ENCODE assay signal across 4 cellular contexts in the genomic region with DNA sequence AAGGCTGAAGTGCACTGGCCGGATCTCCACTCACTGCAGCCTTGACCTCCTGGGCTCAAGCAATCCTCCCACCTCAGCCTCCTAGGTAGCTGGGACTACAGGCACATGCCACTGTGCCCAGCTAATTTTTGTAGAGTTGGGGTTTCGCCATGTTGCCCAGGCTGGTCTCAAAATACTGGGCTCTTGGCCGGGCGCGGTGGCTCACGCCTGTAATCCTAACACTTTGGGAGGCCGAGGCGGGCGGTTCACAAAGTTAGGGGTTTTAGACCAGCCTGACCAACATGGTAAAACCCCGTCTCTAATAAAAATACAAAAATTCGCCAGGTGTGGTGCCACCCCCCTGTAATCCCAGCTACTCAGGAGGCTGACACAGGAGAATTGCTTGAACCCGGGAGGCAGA.
A peak's percentile ranks its signal among the peaks of the same experiment; 100 is the strongest.
DNase-seq lines count a peak whose midpoint lies in the region; ATAC-seq and TF ChIP-seq lines count a peak whose summit lies in the region.
"Not testable (repeated sequence)": the region's sequence is repeated elsewhere in the genome, so short reads cannot be mapped to it uniquely, and the experiment has no call there.

No MANE protein-coding gene starts in this region.

- not testable (repeated sequence) for H2BK120ac ChIP-seq in mesenchymal stem cell (ENCODE audit: low read depth, low read length); neuronal stem cell (ENCODE audit: low read depth, low read length)

- peak overlapping the region; percentile 83 for H4K91ac ChIP-seq in mesenchymal stem cell (ENCODE audit: low read length)
- H4K91ac ChIP-seq in neuronal stem cell (ENCODE audit: low read depth, low read length, poor library complexity) = not testable (repeated sequence)

- peak overlapping the region; percentile 97; the same call in 1 of the 2 replicates for H2AFZ ChIP-seq in GM23338
- not testable (repeated sequence) for H2AFZ ChIP-seq in mesenchymal stem cell (ENCODE audit: low read depth, low read length)
- peak overlapping the region; percentile 89 for H2AFZ ChIP-seq in neural progenitor cell (replicated peaks)
- H2AFZ ChIP-seq in neuronal stem cell (ENCODE audit: low read length) = peak overlapping the region; percentile 72

- WGBS in mesenchymal stem cell = 99% methylated on average over 12 of the region's 12 CpGs
- WGBS in neuronal stem cell (ENCODE audit: extremely low coverage in 2 of 2, insufficient read length in 2 of 2, insufficient replicate concordance in 1 of 2), 2 donors = no CpG with 5 or more reads among the region's 12 CpGs

- not testable (repeated sequence) for H3K36me3 Mint-ChIP-seq in GM23338 (ENCODE audit: low read depth); neural progenitor cell

- not testable (repeated sequence) for H3K4me1 Mint-ChIP-seq in GM23338, neural progenitor cell

- H2BK12ac ChIP-seq in mesenchymal stem cell (ENCODE audit: low read length in 2 of 2); neuronal stem cell (ENCODE audit: low read length): not testable (repeated sequence)

- not testable (repeated sequence) for H3K9me3 Mint-ChIP-seq in GM23338, neural progenitor cell

- H3K4ac ChIP-seq in mesenchymal stem cell (ENCODE audit: low read depth in 1 of 2, low read length in 2 of 2); neuronal stem cell (ENCODE audit: low read length): not testable (repeated sequence)

- H4K20me1 ChIP-seq in GM23338 (replicated peaks; ENCODE audit: insufficient read depth); neural progenitor cell (ENCODE audit: low read depth): not testable (repeated sequence)

- H4K8ac ChIP-seq in mesenchymal stem cell (ENCODE audit: low read length); neuronal stem cell (ENCODE audit: low read depth, low read length): not testable (repeated sequence)

- not testable (repeated sequence) for H3K27me3 ChIP-seq in GM23338 (ENCODE audit: insufficient read depth); mesenchymal stem cell (ENCODE audit: control insufficient read depth in 1 of 2, insufficient read depth in 1 of 2, low read length in 2 of 2); neural progenitor cell; neuronal stem cell (ENCODE audit: control insufficient read depth in 3 of 3, insufficient read depth in 3 of 3, low read depth in 1 of 3, low read length in 3 of 3)

- H3K9me3 ChIP-seq in mesenchymal stem cell (ENCODE audit: control insufficient read depth, low read length); neural progenitor cell (ENCODE audit: low read depth); neuronal stem cell (replicated peaks in 1 of 2; ENCODE audit: control insufficient read depth in 2 of 2, insufficient read depth in 1 of 2, low read depth in 1 of 2, low read length in 2 of 2): not testable (repeated sequence)

- H3K14ac ChIP-seq in mesenchymal stem cell (ENCODE audit: low read length in 2 of 2); neuronal stem cell (ENCODE audit: low read length): not testable (repeated sequence)

- not testable (repeated sequence) for H3K23ac ChIP-seq in mesenchymal stem cell (ENCODE audit: low read length in 2 of 2); neuronal stem cell (ENCODE audit: low read depth, low read length, poor library complexity)

- not testable (repeated sequence) for H3K27ac Mint-ChIP-seq in GM23338, neural progenitor cell

- H3K4me3 ChIP-seq in GM23338; mesenchymal stem cell (ENCODE audit: insufficient read depth in 1 of 2, low read depth in 1 of 2, low read length in 2 of 2); neural progenitor cell; neuronal stem cell (ENCODE audit: low read length in 2 of 2): not testable (repeated sequence)

- not testable (repeated sequence) for H3K9ac ChIP-seq in mesenchymal stem cell (ENCODE audit: low read length); neural progenitor cell; neuronal stem cell (ENCODE audit: low read depth, low read length, poor library complexity)

- not testable (repeated sequence) for H3K4me2 ChIP-seq in GM23338; mesenchymal stem cell (ENCODE audit: low read length, poor library complexity, severe bottlenecking); neural progenitor cell; neuronal stem cell (ENCODE audit: insufficient read depth, low read length, poor library complexity, severe bottlenecking)

- H3K79me2 ChIP-seq in GM23338 (replicated peaks; ENCODE audit: insufficient read depth); neural progenitor cell (ENCODE audit: low read depth): not testable (repeated sequence)

- H3K4me3 Mint-ChIP-seq in GM23338, neural progenitor cell: not testable (repeated sequence)

- not testable (repeated sequence) for H3K4me1 ChIP-seq in GM23338 (ENCODE audit: insufficient read depth); mesenchymal stem cell (ENCODE audit: control insufficient read depth, insufficient read depth, low read depth, low read length); neural progenitor cell; neuronal stem cell (ENCODE audit: control insufficient read depth in 2 of 2, insufficient read depth in 1 of 2, low read depth in 1 of 2, low read length in 2 of 2)

- H3K18ac ChIP-seq in mesenchymal stem cell (ENCODE audit: low read depth in 1 of 2, low read length in 2 of 2); neuronal stem cell (ENCODE audit: low read length): not testable (repeated sequence)

- not testable (repeated sequence) for H2BK15ac ChIP-seq in mesenchymal stem cell (ENCODE audit: low read depth, poor library complexity, severe bottlenecking); neuronal stem cell (ENCODE audit: low read length)

- not testable (repeated sequence) for H2AK5ac ChIP-seq in mesenchymal stem cell (ENCODE audit: low read length, severe bottlenecking); neuronal stem cell (ENCODE audit: low read depth, low read length)

- not testable (repeated sequence) for ATAC-seq in GM23338

- TF ChIP-seq CTCF in GM23338 (conservative IDR thresholded peaks at IDR 0.05; ENCODE audit: low read depth in 2 of 2); neural progenitor cell (IDR thresholded peaks at IDR 0.05): not testable (repeated sequence)

- not testable (repeated sequence) for H2BK5ac ChIP-seq in mesenchymal stem cell (ENCODE audit: low read depth, low read length, poor library complexity, severe bottlenecking); neuronal stem cell (ENCODE audit: low read length)

- H3K36me3 ChIP-seq in GM23338 (ENCODE audit: insufficient read depth); mesenchymal stem cell (ENCODE audit: control insufficient read depth in 1 of 2, insufficient read depth in 2 of 2, low read depth in 1 of 2, low read length in 2 of 2); neural progenitor cell; neuronal stem cell (replicated peaks in 1 of 2; ENCODE audit: control insufficient read depth in 2 of 2, insufficient read depth in 2 of 2, low read length in 2 of 2): not testable (repeated sequence)

- DNase-seq in GM23338 (ENCODE audit: low spot score); mesenchymal stem cell; neural progenitor cell (ENCODE audit: low spot score); neuronal stem cell (ENCODE audit: low spot score): not testable (repeated sequence)

- not testable (repeated sequence) for H3K27me3 Mint-ChIP-seq in GM23338 (ENCODE audit: insufficient read depth, low read depth, poor library complexity); neural progenitor cell (ENCODE audit: insufficient read depth, low read depth)

- not testable (repeated sequence) for H3K9me2 ChIP-seq in GM23338 (ENCODE audit: insufficient read depth)

- H3F3A ChIP-seq in GM23338 (replicated peaks; ENCODE audit: low read depth); neural progenitor cell (ENCODE audit: low read depth): not testable (repeated sequence)

- H3K27ac ChIP-seq in GM23338 (ENCODE audit: low read depth); mesenchymal stem cell (ENCODE audit: low read length, poor library complexity, severe bottlenecking); neural progenitor cell; neuronal stem cell (replicated peaks; ENCODE audit: low read length): not testable (repeated sequence)

- not testable (repeated sequence) for H3K79me1 ChIP-seq in mesenchymal stem cell (replicated peaks; ENCODE audit: low read length, poor library complexity, severe bottlenecking); neuronal stem cell (ENCODE audit: low read depth, low read length)
